In the genomic region with DNA sequence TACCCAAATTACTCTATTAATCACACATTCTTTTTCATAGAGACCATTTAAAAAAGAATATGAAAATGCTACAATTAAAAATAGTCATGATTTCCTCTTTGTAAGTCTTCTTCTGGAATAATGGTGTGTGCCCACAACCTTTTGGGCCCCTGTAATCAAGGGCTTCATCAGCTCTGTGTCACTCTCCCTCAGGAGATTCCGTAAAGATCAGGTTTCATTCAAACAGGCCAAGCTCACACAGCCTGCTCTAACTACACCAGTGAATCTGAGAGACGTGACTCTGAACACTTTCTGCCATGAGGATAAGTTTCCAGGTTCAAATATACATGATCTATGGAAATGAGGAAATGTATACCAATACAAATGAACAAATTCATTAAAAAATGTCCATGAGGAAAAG, we compare ENCODE assay signal across 1 cellular context.
TF ChIP-seq lines count a peak whose summit lies in the region.

No MANE protein-coding gene starts in this region.

TF ChIP-seq in HepG2, 621 proteins besides CTCF, POLR2A, EP300 and RAD21 (continued from another document):
- TF ChIP-seq, protein P1, sequence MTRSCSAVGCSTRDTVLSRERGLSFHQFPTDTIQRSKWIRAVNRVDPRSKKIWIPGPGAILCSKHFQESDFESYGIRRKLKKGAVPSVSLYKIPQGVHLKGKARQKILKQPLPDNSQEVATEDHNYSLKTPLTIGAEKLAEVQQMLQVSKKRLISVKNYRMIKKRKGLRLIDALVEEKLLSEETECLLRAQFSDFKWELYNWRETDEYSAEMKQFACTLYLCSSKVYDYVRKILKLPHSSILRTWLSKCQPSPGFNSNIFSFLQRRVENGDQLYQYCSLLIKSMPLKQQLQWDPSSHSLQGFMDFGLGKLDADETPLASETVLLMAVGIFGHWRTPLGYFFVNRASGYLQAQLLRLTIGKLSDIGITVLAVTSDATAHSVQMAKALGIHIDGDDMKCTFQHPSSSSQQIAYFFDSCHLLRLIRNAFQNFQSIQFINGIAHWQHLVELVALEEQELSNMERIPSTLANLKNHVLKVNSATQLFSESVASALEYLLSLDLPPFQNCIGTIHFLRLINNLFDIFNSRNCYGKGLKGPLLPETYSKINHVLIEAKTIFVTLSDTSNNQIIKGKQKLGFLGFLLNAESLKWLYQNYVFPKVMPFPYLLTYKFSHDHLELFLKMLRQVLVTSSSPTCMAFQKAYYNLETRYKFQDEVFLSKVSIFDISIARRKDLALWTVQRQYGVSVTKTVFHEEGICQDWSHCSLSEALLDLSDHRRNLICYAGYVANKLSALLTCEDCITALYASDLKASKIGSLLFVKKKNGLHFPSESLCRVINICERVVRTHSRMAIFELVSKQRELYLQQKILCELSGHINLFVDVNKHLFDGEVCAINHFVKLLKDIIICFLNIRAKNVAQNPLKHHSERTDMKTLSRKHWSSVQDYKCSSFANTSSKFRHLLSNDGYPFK (CRISPR knock-in tag; IDR thresholded peaks at IDR 0.05; ENCODE audit: borderline replicate concordance), result no peak
